19 cellular contexts compared by ENCODE assay signal in the genomic region with DNA sequence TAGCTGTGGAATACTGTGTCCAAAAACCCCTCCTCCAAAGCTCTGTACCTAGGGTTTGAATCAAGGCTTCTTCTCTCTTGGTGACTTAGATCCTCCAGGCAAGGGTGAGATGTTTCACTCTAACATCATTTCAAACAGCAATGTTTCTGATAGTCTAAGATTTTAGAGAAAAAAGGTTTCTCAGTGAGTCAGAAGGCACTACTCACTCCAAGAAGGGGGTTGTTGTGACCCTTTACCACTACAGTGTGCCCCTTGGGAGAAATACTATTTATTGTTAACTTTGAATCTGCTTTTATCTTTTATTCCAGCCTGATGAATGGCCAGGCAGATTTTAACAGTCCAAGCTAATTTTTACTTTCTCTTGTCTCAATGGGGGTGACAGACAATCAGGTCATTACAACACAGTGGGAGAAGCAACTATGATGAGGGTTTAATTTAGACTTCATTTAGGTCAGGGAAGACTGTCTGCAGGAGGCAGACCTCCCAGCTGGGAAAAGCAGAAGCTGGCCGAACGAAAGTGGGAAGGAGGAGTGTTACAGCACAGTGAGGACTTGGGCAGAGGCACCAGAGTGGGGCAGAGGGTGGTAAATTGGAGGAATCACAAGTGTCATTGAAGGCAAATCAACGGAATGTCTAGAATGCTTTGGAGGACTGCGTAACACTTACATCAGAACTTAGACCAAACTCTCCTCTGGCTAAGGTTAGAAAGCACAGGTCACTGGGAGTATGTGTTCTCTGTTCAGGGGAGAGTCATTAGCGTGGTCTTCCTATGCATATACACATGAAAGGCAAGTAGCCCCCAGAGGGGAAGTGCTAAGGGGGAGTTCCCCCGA. TPM values are rescaled to one million over a fixed set of nuclear protein-coding genes. Genes with fewer than 3 reads are reported as not detected.
A peak's percentile ranks its signal among the peaks of the same experiment; 100 is the strongest.
DNase-seq lines count a peak whose midpoint lies in the region; ATAC-seq and TF ChIP-seq lines count a peak whose summit lies in the region.
"Had no signal": no experiment of that assay in that cellular context is flagged by ENCODE, and none has a peak within 500 bp of the region (broad histone marks: within the 10 kb centered on the region; RNA-seq: fewer than 3 reads in every experiment).

No MANE protein-coding gene starts in this region.

- peaks cover 16% of the 10 kb centered on the region for H3K4me1 Mint-ChIP-seq in GM23338
- no peaks in the 10 kb centered on the region for H3K4me1 Mint-ChIP-seq in natural killer cell treated with Interleukin-12 subunit alpha and Interleukin-12 subunit beta and Interleukin-15 and Interleukin-18, amount 100 ng/mL, for 72 hours (ENCODE audit: low read depth in 2 of 2)

- peaks cover 28% of the 10 kb centered on the region for H3K4me1 ChIP-seq in GM23338 (ENCODE audit: insufficient read depth)
- H3K4me1 ChIP-seq in skeletal muscle satellite cell (ENCODE audit: control insufficient read depth, insufficient read depth, low read length): peaks cover 12% of the 10 kb centered on the region
- H3K4me1 ChIP-seq: colonic mucosa, foreskin keratinocyte, stomach had no signal

- ATAC-seq in GM23338 (no peak), HG02840 (IDR thresholded peaks at IDR 0.05; ENCODE audit: low FRiP score, unreplicated experiment) (no peak)
- ATAC-seq in natural killer cell treated with Interleukin-12 subunit alpha and Interleukin-12 subunit beta and Interleukin-15 and Interleukin-18, amount 100 ng/mL, for 72 hours: no peak
- ATAC-seq: foreskin keratinocyte had no signal

- H3K79me2 ChIP-seq in GM23338 (replicated peaks; ENCODE audit: insufficient read depth): no peaks in the 10 kb centered on the region

- no peaks in the 10 kb centered on the region for H3K9me3 Mint-ChIP-seq in GM23338
- H3K9me3 Mint-ChIP-seq in natural killer cell treated with Interleukin-12 subunit alpha and Interleukin-12 subunit beta and Interleukin-15 and Interleukin-18, amount 100 ng/mL, for 72 hours: no peaks in the 10 kb centered on the region
- H3K9me3 Mint-ChIP-seq: activated CD4-positive, alpha-beta memory T cell treated with anti-CD3 and anti-CD28 coated beads for 36 hours; activated T-cell treated with anti-CD3 and anti-CD28 coated beads, Interleukin-2, amount 50 U/mL, for 4 hours had no signal

- no peaks in the 10 kb centered on the region for H3K9me3 ChIP-seq in skeletal muscle satellite cell (replicated peaks; ENCODE audit: low read length)
- H3K9me3 ChIP-seq: colonic mucosa, stomach had no signal

- H3K27me3 Mint-ChIP-seq in GM23338 (ENCODE audit: insufficient read depth, low read depth, poor library complexity): peaks cover 1% of the 10 kb centered on the region
- H3K27me3 Mint-ChIP-seq in natural killer cell treated with Interleukin-12 subunit alpha and Interleukin-12 subunit beta and Interleukin-15 and Interleukin-18, amount 100 ng/mL, for 72 hours: peaks cover 33 to 36% of the 10 kb centered on the region in 2 donors

- no peaks in the 10 kb centered on the region for H3K36me3 Mint-ChIP-seq in GM23338 (ENCODE audit: low read depth)
- no peaks in the 10 kb centered on the region for H3K36me3 Mint-ChIP-seq in natural killer cell treated with Interleukin-12 subunit alpha and Interleukin-12 subunit beta and Interleukin-15 and Interleukin-18, amount 100 ng/mL, for 72 hours
- H3K36me3 Mint-ChIP-seq: activated CD4-positive, alpha-beta memory T cell treated with anti-CD3 and anti-CD28 coated beads for 36 hours had no signal

- DNase-seq in GM23338 (ENCODE audit: low spot score): no peak
- DNase-seq in OCI-M1 (lab: John Stamatoyannopoulos, UW): peak; percentile 12
- DNase-seq in kidney tubule cell (ENCODE audit: low spot score): peak; percentile 52
- DNase-seq in natural killer cell treated with Interleukin-12 subunit alpha and Interleukin-12 subunit beta and Interleukin-15 and Interleukin-18, amount 100 ng/mL, for 72 hours (ENCODE audit: low spot score): no peak
- DNase-seq in OCI-M2 (lab: John Stamatoyannopoulos, UW; ENCODE audit: unreplicated experiment): no peak
- no peak for DNase-seq in stimulated activated CD4-positive, alpha-beta T cell treated with anti-CD3 and anti-CD28 coated beads, Interleukin-1b, Interleukin-23, amount 100 ng/mL, for 48 hours
- DNase-seq: activated CD4-positive, alpha-beta memory T cell treated with anti-CD3 and anti-CD28 coated beads for 36 hours; activated naive CD4-positive, alpha-beta T cell treated with anti-CD3 and anti-CD28 coated beads, Interleukin-2, amount 50 U/mL, for 16 hours; activated T-cell treated with anti-CD3 and anti-CD28 coated beads, Interleukin-2, amount 50 U/mL, for 4 hours; colonic mucosa; foreskin keratinocyte; hypothalamus; midbrain; NCI-H1105 treated with DMSO at 0.1 percent for 48 hours; nucleus accumbens; stomach had no signal

- no peak for TF ChIP-seq CTCF in GM23338 (conservative IDR thresholded peaks at IDR 0.05; ENCODE audit: low read depth in 2 of 2)

- no peak overlapping the region for H2AFZ ChIP-seq in GM23338

- no peaks in the 10 kb centered on the region for H3F3A ChIP-seq in GM23338 (replicated peaks; ENCODE audit: low read depth)

- H3K27ac ChIP-seq in GM23338 (ENCODE audit: low read depth): no peak overlapping the region; the same call in 1 of the 2 replicates
- H3K27ac ChIP-seq: colonic mucosa, foreskin keratinocyte, KMS-11, stomach had no signal

- H3K27me3 ChIP-seq in GM23338 (ENCODE audit: insufficient read depth): no peaks in the 10 kb centered on the region
- H3K27me3 ChIP-seq in skeletal muscle satellite cell (ENCODE audit: control insufficient read depth, insufficient read depth, low read length): no peaks in the 10 kb centered on the region
- H3K27me3 ChIP-seq: colonic mucosa, foreskin keratinocyte, stomach had no signal

- H3K4me3 Mint-ChIP-seq in GM23338: no peak overlapping the region; the same call in 2 of the 3 replicates
- no peak overlapping the region for H3K4me3 Mint-ChIP-seq in natural killer cell treated with Interleukin-12 subunit alpha and Interleukin-12 subunit beta and Interleukin-15 and Interleukin-18, amount 100 ng/mL, for 72 hours
- H3K4me3 Mint-ChIP-seq: activated CD4-positive, alpha-beta memory T cell treated with anti-CD3 and anti-CD28 coated beads for 36 hours; activated T-cell treated with anti-CD3 and anti-CD28 coated beads, Interleukin-2, amount 50 U/mL, for 4 hours had no signal

- no peaks in the 10 kb centered on the region for H3K9me2 ChIP-seq in GM23338 (ENCODE audit: insufficient read depth)

- H3K27ac Mint-ChIP-seq in GM23338: no peak overlapping the region
- H3K27ac Mint-ChIP-seq in natural killer cell treated with Interleukin-12 subunit alpha and Interleukin-12 subunit beta and Interleukin-15 and Interleukin-18, amount 100 ng/mL, for 72 hours: no peak overlapping the region
- H3K27ac Mint-ChIP-seq: activated CD4-positive, alpha-beta memory T cell treated with anti-CD3 and anti-CD28 coated beads for 36 hours had no signal

- no peaks in the 10 kb centered on the region for H4K20me1 ChIP-seq in GM23338 (replicated peaks; ENCODE audit: insufficient read depth)

- H3K9ac ChIP-seq in skeletal muscle satellite cell (ENCODE audit: low read depth, low read length): no peak overlapping the region
- H3K9ac ChIP-seq: KMS-11 had no signal

- H3K4me3 ChIP-seq in GM23338: no peak overlapping the region
- no peak overlapping the region for H3K4me3 ChIP-seq in skeletal muscle satellite cell (ENCODE audit: low read length)
- H3K4me3 ChIP-seq: colonic mucosa, stomach had no signal

- peak overlapping the region; percentile 31; the same call in 1 of the 2 replicates for H3K4me2 ChIP-seq in GM23338
- H3K4me2 ChIP-seq in skeletal muscle satellite cell (ENCODE audit: low read length): peak overlapping the region; percentile 29
- H3K4me2 ChIP-seq: KMS-11 had no signal

- H3K36me3 ChIP-seq in GM23338 (ENCODE audit: insufficient read depth) (no peaks in the 10 kb centered on the region), skeletal muscle satellite cell (ENCODE audit: insufficient read depth, low read length) (no peaks in the 10 kb centered on the region)
- H3K36me3 ChIP-seq: colonic mucosa, stomach had no signal

TF ChIP-seq in GM23338, 12 proteins besides CTCF, POLR2A, EP300 and RAD21 (continues in another document):
- no peak for TF ChIP-seq NANOG (IDR thresholded peaks at IDR 0.05; ENCODE audit: borderline replicate concordance)
- TF ChIP-seq ZNF114 (CRISPR knock-in tag; IDR thresholded peaks at IDR 0.05): no peak
- no peak for TF ChIP-seq STAT1 (IDR thresholded peaks at IDR 0.05; ENCODE audit: unreplicated experiment)
- no peak for TF ChIP-seq POLR2AphosphoS5 (IDR thresholded peaks at IDR 0.05; ENCODE audit: low read depth)
- no peak for TF ChIP-seq JUNB (IDR thresholded peaks at IDR 0.05; ENCODE audit: unreplicated experiment)
- TF ChIP-seq EZH2phosphoT487 (IDR thresholded peaks at IDR 0.05; ENCODE audit: unreplicated experiment): no peak
- TF ChIP-seq ZNF331 (CRISPR knock-in tag; IDR thresholded peaks at IDR 0.05; ENCODE audit: low read depth): no peak
- no peak for TF ChIP-seq CREB1 (CRISPR knock-in tag; IDR thresholded peaks at IDR 0.05; ENCODE audit: low read depth)

RNA-seq across cellular contexts. Expression of a gene that starts 21.2 kb away (rescaled TPM):
- 12.4 and 14.7 TPM in 2 replicates for total RNA-seq in GM23338 (2014; rRNA removed; shearing (Covaris generic))
- 2.7 and 5.2 TPM in 2 replicates for polyA plus RNA-seq in GM23338 (2016; fragmentation: Nextera tagmentation; extraction: Ambion mirVana)
- total RNA-seq in skeletal muscle satellite cell (2012; rRNA removed): 0.44 and 0.76 TPM in 2 replicates
- not detected for total RNA-seq in natural killer cell treated with Interleukin-12 subunit alpha and Interleukin-12 subunit beta and Interleukin-15 and Interleukin-18, amount 100 ng/mL, for 72 hours

RNA-seq across cellular contexts. Expression of a gene that starts 21.7 kb away (rescaled TPM):
- total RNA-seq in GM23338 (2014; rRNA removed; shearing (Covaris generic)): 149 and 204 TPM in 2 replicates
- 20.0 and 23.8 TPM in 2 replicates for polyA plus RNA-seq in GM23338 (2016; fragmentation: Nextera tagmentation; extraction: Ambion mirVana)
- 10.9 and 19.3 TPM in 2 replicates for total RNA-seq in skeletal muscle satellite cell (2012; rRNA removed)
- total RNA-seq in natural killer cell treated with Interleukin-12 subunit alpha and Interleukin-12 subunit beta and Interleukin-15 and Interleukin-18, amount 100 ng/mL, for 72 hours: 1 to 10 TPM in 1 of 2 donors, under 1 TPM in 1; 0.17 to 2.9 TPM

Comparison
In these comparisons a context has a peak if more than half of its experiments do, and no peak if none do; other contexts are left out.
1. DNase-seq: peak in OCI-M1 (single experiment) and kidney tubule cell (single experiment); none in GM23338 (single experiment), natural killer cell treated with Interleukin-12 subunit alpha and Interleukin-12 subunit beta and Interleukin-15 and Interleukin-18, amount 100 ng/mL, for 72 hours (single experiment), OCI-M2 (single experiment) and stimulated activated CD4-positive, alpha-beta T cell treated with anti-CD3 and anti-CD28 coated beads, Interleukin-1b, Interleukin-23, amount 100 ng/mL, for 48 hours (single experiment).
2. RNA of a gene that starts 21.2 kb away (total RNA-seq): 12.4 to 14.7 TPM in GM23338; not detected in natural killer cell treated with Interleukin-12 subunit alpha and Interleukin-12 subunit beta and Interleukin-15 and Interleukin-18, amount 100 ng/mL, for 72 hours; every median in the first group is over 10 times any median in the second.
3. RNA of a gene that starts 21.7 kb away (total RNA-seq): 149 to 204 TPM in GM23338; 0.17 to 2.9 TPM in natural killer cell treated with Interleukin-12 subunit alpha and Interleukin-12 subunit beta and Interleukin-15 and Interleukin-18, amount 100 ng/mL, for 72 hours; every median in the first group is over 10 times any median in the second.